In the genomic region with DNA sequence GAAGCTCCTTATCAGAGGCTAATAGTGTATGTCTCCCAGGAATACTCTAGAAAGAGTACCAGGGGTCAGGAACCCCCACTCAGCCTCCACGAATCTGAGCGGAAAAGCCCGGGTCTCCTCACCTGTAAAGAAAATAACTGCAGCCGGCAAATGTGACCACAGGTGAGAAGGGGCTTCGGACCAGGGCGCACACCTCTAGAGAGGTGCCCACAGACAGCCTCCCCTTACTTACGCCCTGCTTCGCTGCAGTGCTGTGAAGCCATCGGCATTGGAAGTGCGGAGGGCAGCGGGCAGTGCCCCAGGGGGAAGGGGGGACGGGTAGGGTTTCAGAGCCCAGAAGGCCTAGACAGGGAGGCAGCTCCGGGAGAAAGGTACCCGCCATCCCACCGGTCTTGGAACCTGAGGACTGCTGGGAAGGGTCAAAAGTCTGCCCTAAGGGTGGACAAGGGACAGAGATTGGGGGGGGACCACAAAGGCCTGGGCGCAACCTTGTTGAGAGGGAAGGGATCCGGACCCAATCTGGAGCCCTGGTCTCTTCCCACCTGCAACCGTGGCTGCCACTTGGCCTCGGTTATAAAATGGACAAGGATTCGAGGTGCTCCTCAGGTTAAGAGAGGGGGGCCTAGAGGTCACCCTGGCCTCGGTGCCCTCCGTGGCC, we compare ENCODE assay signal across 9 cellular contexts. TPM values are rescaled to one million over a fixed set of nuclear protein-coding genes. Genes with fewer than 3 reads are reported as not detected.
DNase-seq lines count a peak whose midpoint lies in the region; ATAC-seq and TF ChIP-seq lines count a peak whose summit lies in the region.
"Had no signal": no experiment of that assay in that cellular context is flagged by ENCODE, and none has a peak within 500 bp of the region (broad histone marks: within the 10 kb centered on the region; RNA-seq: fewer than 3 reads in every experiment).

No MANE protein-coding gene starts in this region.

- no peaks in the 10 kb centered on the region for H3F3A ChIP-seq in OCI-LY1 (ENCODE audit: insufficient read depth, low read length)

- H3K14ac ChIP-seq in neuronal stem cell (ENCODE audit: low read length) = peak overlapping the region; percentile 27

- H3K4me1 ChIP-seq in BE2C (no peaks in the 10 kb centered on the region; the same call in 1 of the 2 replicates), OCI-LY1 (ENCODE audit: insufficient read depth, low read length, severe bottlenecking) (no peaks in the 10 kb centered on the region), esophagus muscularis mucosa (peaks cover 11 to 26% (median 16%) of the 10 kb centered on the region in 4 donors), neuronal stem cell (ENCODE audit: control insufficient read depth in 2 of 2, insufficient read depth in 1 of 2, low read depth in 1 of 2, low read length in 2 of 2) (peaks cover 5 to 10% of the 10 kb centered on the region in 2 donors)

- no peak for TF ChIP-seq CTCF in BE2C (IDR thresholded peaks at IDR 0.05; ENCODE audit: low read depth, low read length)
- no peak for TF ChIP-seq CTCF in OCI-LY1 (IDR thresholded peaks at IDR 0.05; ENCODE audit: low read length)
- no peak for TF ChIP-seq CTCF in esophagus muscularis mucosa (IDR thresholded peaks at IDR 0.05)

- no peaks in the 10 kb centered on the region for H3K9me3 ChIP-seq in BE2C
- no peaks in the 10 kb centered on the region for H3K9me3 ChIP-seq in OCI-LY1 (ENCODE audit: low read length)
- H3K9me3 ChIP-seq in esophagus muscularis mucosa = no peaks in the 10 kb centered on the region
- H3K9me3 ChIP-seq in neuronal stem cell (replicated peaks in 1 of 2; ENCODE audit: control insufficient read depth in 2 of 2, insufficient read depth in 1 of 2, low read depth in 1 of 2, low read length in 2 of 2) = no peaks in the 10 kb centered on the region

- H3K27me3 ChIP-seq in BE2C (no peaks in the 10 kb centered on the region), OCI-LY1 (ENCODE audit: insufficient read depth, low read length) (no peaks in the 10 kb centered on the region), esophagus muscularis mucosa (peaks cover 0 to 11% (median 0%) of the 10 kb centered on the region in 4 donors), neuronal stem cell (ENCODE audit: control insufficient read depth in 3 of 3, insufficient read depth in 3 of 3, low read depth in 1 of 3, low read length in 3 of 3) (peaks cover 3 to 72% (median 29%) of the 10 kb centered on the region in 3 experiments)

- no peaks in the 10 kb centered on the region for H4K20me1 ChIP-seq in OCI-LY1 (ENCODE audit: insufficient read depth, low read length)

- peak overlapping the region; percentile 19 for H2BK15ac ChIP-seq in neuronal stem cell (ENCODE audit: low read length)

- no peak for TF ChIP-seq POLR2A in esophagus muscularis mucosa (IDR thresholded peaks at IDR 0.05; ENCODE audit: low read depth)

- no peak for ATAC-seq in HG02623 (IDR thresholded peaks at IDR 0.05; ENCODE audit: unreplicated experiment)

- H3K4me3 ChIP-seq in BE2C (ENCODE audit: low read depth, low read length) (peak overlapping the region; percentile 19; the same call in 1 of the 2 replicates), OCI-LY1 (ENCODE audit: low read depth, low read length, poor library complexity, severe bottlenecking) (peak overlapping the region; percentile 43), esophagus muscularis mucosa (peak overlapping the region; percentile 63 to 78 (median 71)), neuronal stem cell (ENCODE audit: low read length in 2 of 2) (peak overlapping the region in 1 of 2 donors; percentile 72)

- H3K4me2 ChIP-seq in OCI-LY1 (ENCODE audit: low read length) = peak overlapping the region; percentile 9; the same call in 1 of the 2 replicates
- H3K4me2 ChIP-seq in neuronal stem cell (ENCODE audit: insufficient read depth, low read length, poor library complexity, severe bottlenecking) = peak overlapping the region; percentile 89

- H2BK5ac ChIP-seq in neuronal stem cell (ENCODE audit: low read length) = no peak overlapping the region

- peak overlapping the region; percentile 98 for H2BK12ac ChIP-seq in neuronal stem cell (ENCODE audit: low read length)

- no peaks in the 10 kb centered on the region for H3K9me2 ChIP-seq in OCI-LY1 (ENCODE audit: low read depth, low read length)

- H3K18ac ChIP-seq in neuronal stem cell (ENCODE audit: low read length) = peak overlapping the region; percentile 86

- no peak overlapping the region for H2BK120ac ChIP-seq in neuronal stem cell (ENCODE audit: low read depth, low read length)

- no peak overlapping the region for H4K8ac ChIP-seq in neuronal stem cell (ENCODE audit: low read depth, low read length)

- intact Hi-C loops in esophagus muscularis mucosa (cut with DNase I) = no loop called here

- no peak overlapping the region for H2AFZ ChIP-seq in OCI-LY1 (ENCODE audit: low read length)
- peak overlapping the region; percentile 90 for H2AFZ ChIP-seq in neuronal stem cell (ENCODE audit: low read length)

- no peak for TF ChIP-seq EP300 in esophagus muscularis mucosa (IDR thresholded peaks at IDR 0.05)

- H3K9ac ChIP-seq in OCI-LY1 (ENCODE audit: low read length) (no peak overlapping the region), neuronal stem cell (ENCODE audit: low read depth, low read length, poor library complexity) (peak overlapping the region; percentile 17)

- H2AK5ac ChIP-seq in neuronal stem cell (ENCODE audit: low read depth, low read length) = peak overlapping the region; percentile 86

- H4K91ac ChIP-seq in neuronal stem cell (ENCODE audit: low read depth, low read length, poor library complexity) = no peak overlapping the region

- no peak overlapping the region for H3K4ac ChIP-seq in neuronal stem cell (ENCODE audit: low read length)

- no peak for DNase-seq in BE2C
- DNase-seq in esophagus muscularis mucosa (ENCODE audit: extremely low spot score) = no peak
- DNase-seq in neuronal stem cell (ENCODE audit: low spot score) = no peak
- no peak for DNase-seq in NCI-H526 treated with DMSO at 0.1 percent for 48 hours (lab: John Stamatoyannopoulos, UW)
- no peak for DNase-seq in HCEC 1CT
- no peak for DNase-seq in cerebellar nuclear complex (lab: John Stamatoyannopoulos, UW)
- DNase-seq: activated gamma-delta T cell had no signal

- H3K23ac ChIP-seq in neuronal stem cell (ENCODE audit: low read depth, low read length, poor library complexity) = peak overlapping the region; percentile 70

- no peaks in the 10 kb centered on the region for H3K79me2 ChIP-seq in OCI-LY1 (ENCODE audit: insufficient read depth, low read length)

- no peaks in the 10 kb centered on the region for H3K36me3 ChIP-seq in BE2C
- H3K36me3 ChIP-seq in OCI-LY1 (ENCODE audit: insufficient read depth, low read length) = no peaks in the 10 kb centered on the region
- no peaks in the 10 kb centered on the region for H3K36me3 ChIP-seq in esophagus muscularis mucosa
- no peaks in the 10 kb centered on the region for H3K36me3 ChIP-seq in neuronal stem cell (replicated peaks in 1 of 2; ENCODE audit: control insufficient read depth in 2 of 2, insufficient read depth in 2 of 2, low read length in 2 of 2)

- 83% methylated on average over 15 of the region's 22 CpGs for WGBS in esophagus muscularis mucosa
- WGBS in neuronal stem cell (ENCODE audit: extremely low coverage in 2 of 2, insufficient read length in 2 of 2, insufficient replicate concordance in 1 of 2), 2 donors = no CpG with 5 or more reads among the region's 22 CpGs

- no peak overlapping the region for H3K27ac ChIP-seq in OCI-LY1 (ENCODE audit: low read depth, low read length, poor library complexity, severe bottlenecking)
- peak overlapping the region in 1 of 4 donors; percentile 22 for H3K27ac ChIP-seq in esophagus muscularis mucosa (replicated peaks in 1 of 4)
- H3K27ac ChIP-seq in neuronal stem cell (replicated peaks; ENCODE audit: low read length) = no peak overlapping the region

- H3K79me1 ChIP-seq in neuronal stem cell (ENCODE audit: low read depth, low read length) = no peaks in the 10 kb centered on the region

RNA-seq across cellular contexts. Expression of gene STEAP3, which starts 0.6 kb away (rescaled TPM):
- 8.5 TPM for polyA plus RNA-seq in BE2C (2012; ENCODE audit: insufficient read depth, insufficient read length, low read depth)
- 1 to 10 TPM; 2.5 to 5.9 (median 5.2) TPM for total RNA-seq in esophagus muscularis mucosa
- 0.47 TPM for polyA plus RNA-seq in neuronal stem cell (2013, experiment 1 of 2)
- 0.54 TPM for polyA plus RNA-seq in neuronal stem cell (2013, experiment 2 of 2)
